ENCODE assay signal across 9 cellular contexts in genomic region chr3:41989518-41989917, GRCh38.
"Had no signal": no experiment of that assay in that cellular context is flagged by ENCODE, and none has a peak within 500 bp of the region (broad histone marks: within the 10 kb centered on the region; RNA-seq: fewer than 3 reads in every experiment).

No MANE protein-coding gene starts in this region.

- H3K9me3 Mint-ChIP-seq: HFFc6 had no signal

- FAIRE-seq: HTR-8/SVneo, K562 had no signal

- H3K27ac Mint-ChIP-seq: HFFc6 had no signal

- H3K9me3 ChIP-seq: HAP-1 had no signal

- H3K4me3 Mint-ChIP-seq: HFFc6 had no signal

- H3K4me3 ChIP-seq: GM23248, HAP-1, K562 had no signal

- H3K4me1 ChIP-seq: HAP-1 had no signal

- H3K36me3 ChIP-seq: HAP-1 had no signal

- H3K9ac ChIP-seq: GM23248 had no signal

- H3K27ac ChIP-seq: GM23248 had no signal

- DNase-seq: GM23248, GOT3, H7, HFFc6, IMR-90 had no signal

- H2AFZ ChIP-seq: GM23248 had no signal

- ATAC-seq: HCT116, K562 had no signal
